Comparison of ENCODE assay signal across 8 cellular contexts in the genomic region with DNA sequence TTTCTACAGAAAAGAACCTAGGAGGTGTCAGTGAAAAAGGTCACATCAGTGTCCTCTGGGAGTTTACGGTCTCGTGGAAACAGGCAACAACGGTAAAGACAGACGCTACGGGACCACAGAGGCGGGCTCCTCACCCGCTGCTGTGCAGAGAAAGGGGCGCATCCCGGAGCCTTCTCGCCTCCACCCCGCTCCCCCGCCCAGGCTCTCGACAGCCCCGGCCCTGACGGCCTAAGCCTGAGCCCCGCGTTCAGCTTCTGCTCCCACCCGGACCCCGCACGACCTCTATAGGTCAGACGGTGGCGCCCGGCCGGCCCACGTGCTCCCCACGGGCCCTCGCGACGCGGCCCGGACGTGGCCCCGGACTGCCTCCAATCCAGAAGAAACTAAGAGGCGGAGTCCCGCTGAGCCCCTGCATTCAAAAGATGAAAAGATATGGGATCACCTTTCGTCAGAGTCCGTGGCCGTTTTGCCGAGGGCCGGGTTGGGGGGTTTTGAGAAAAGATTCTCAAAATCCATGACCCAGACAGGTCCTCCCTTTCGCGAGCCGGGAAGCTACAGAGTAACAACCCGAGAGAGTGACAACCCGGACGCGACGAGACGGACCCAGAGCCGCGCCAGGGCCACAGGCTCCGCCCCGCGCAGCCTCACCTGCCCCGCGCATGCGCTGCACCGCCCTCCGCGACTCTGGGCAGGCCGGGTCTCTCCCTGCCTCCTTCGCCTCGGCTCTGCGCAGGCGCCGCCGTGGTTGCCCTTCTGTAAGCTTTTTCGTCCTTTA. TPM values are rescaled to one million over a fixed set of nuclear protein-coding genes. Genes with fewer than 3 reads are reported as not detected.
DNase-seq lines count a peak whose midpoint lies in the region; ATAC-seq, FAIRE-seq and TF ChIP-seq lines count a peak whose summit lies in the region.

A gene (minus strand): TSS at position 577 of the 775 bp plus-strand sequence. CDS start 61 bp downstream, at position 516.

- no peaks in the 10 kb centered on the region for H3K27me3 ChIP-seq in right atrium auricular region

- FAIRE-seq in urothelium cell line (lab: Jason Lieb, UNC) = no peak

- DNase-seq in NCI-H187 treated with DMSO at 0.1 percent for 48 hours (lab: John Stamatoyannopoulos, UW) (peak; percentile 19), T-helper 2 cell (peak; percentile 93 to 95 (median 93)), right atrium auricular region (ENCODE audit: low spot score) (peak; percentile 91), pulmonary artery endothelial cell (ENCODE audit: low read depth, low spot score) (peak; percentile 45), urothelium cell line (ENCODE audit: low spot score) (peak; percentile 100)

- peak; percentile 91 for ATAC-seq in GM18502 (IDR thresholded peaks at IDR 0.05; ENCODE audit: poor library complexity, unreplicated experiment)
- ATAC-seq in HG02943 (IDR thresholded peaks at IDR 0.05; ENCODE audit: low read depth, unreplicated experiment) = peak; percentile 87

- TF ChIP-seq CTCF in right atrium auricular region (IDR thresholded peaks at IDR 0.05) = no peak

- H3K4me1 ChIP-seq in right atrium auricular region = peaks cover 0 to 27% of the 10 kb centered on the region in 2 donors

- H3K9me3 ChIP-seq in right atrium auricular region = no peaks in the 10 kb centered on the region

- H3K27ac ChIP-seq in angular gyrus (ENCODE audit: low read depth, low read length) (peak within 1 kb of the TSS; percentile 54), right atrium auricular region (peak within 1 kb of the TSS; percentile 91 to 93)

- peaks cover under 1% of the 10 kb centered on the region for H3K36me3 ChIP-seq in right atrium auricular region

- peak within 1 kb of the TSS; percentile 64 to 82 for H3K4me3 ChIP-seq in right atrium auricular region

RNA-seq across cellular contexts. Expression of the gene that starts here (rescaled TPM):
- 1 to 10 TPM; 5.2 to 7.2 TPM for total RNA-seq in right atrium auricular region
- 4.2 and 5.3 TPM in 2 replicates for total RNA-seq in pulmonary artery endothelial cell

Comparison
In these comparisons a context has a peak if more than half of its experiments do, and no peak if none do; other contexts are left out.
1. Peak in every context shown above with its lines: DNase-seq, ATAC-seq, H3K4me3 ChIP-seq and H3K27ac ChIP-seq.
2. DNase-seq: peak in every context shown above with its lines; median percentile 100 in urothelium cell line; 93 in T-helper 2 cell; 91 in right atrium auricular region; 45 in pulmonary artery endothelial cell; 19 in NCI-H187 treated with DMSO at 0.1 percent for 48 hours.